Comparison of ENCODE assay signal across 1 cellular context in genomic region chr6:11098009-11098408, GRCh38.
TF ChIP-seq lines count a peak whose summit lies in the region.

No MANE protein-coding gene starts in this region.

TF ChIP-seq in GM12878, 131 proteins besides CTCF, POLR2A, EP300 and RAD21:
- TF ChIP-seq, protein P1, sequence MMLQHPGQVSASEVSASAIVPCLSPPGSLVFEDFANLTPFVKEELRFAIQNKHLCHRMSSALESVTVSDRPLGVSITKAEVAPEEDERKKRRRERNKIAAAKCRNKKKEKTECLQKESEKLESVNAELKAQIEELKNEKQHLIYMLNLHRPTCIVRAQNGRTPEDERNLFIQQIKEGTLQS (IDR thresholded peaks at IDR 0.05; ENCODE audit: borderline replicate concordance, extremely low read depth, low read depth, low read length): no peak
- TF ChIP-seq EZH2 (IDR thresholded peaks at IDR 0.05; ENCODE audit: borderline replicate concordance, control insufficient read depth, low read depth, low read length): no peak
- no peak for TF ChIP-seq PAX5 (IDR thresholded peaks at IDR 0.05; ENCODE audit: borderline replicate concordance, low read depth, low read length)
- no peak for TF ChIP-seq RFX5 (IDR thresholded peaks at IDR 0.05; ENCODE audit: low read depth, low read length)
- no peak for TF ChIP-seq HDGF (IDR thresholded peaks at IDR 0.05)
- TF ChIP-seq EED (IDR thresholded peaks at IDR 0.05; ENCODE audit: low read depth): no peak
- TF ChIP-seq TARDBP (IDR thresholded peaks at IDR 0.05; ENCODE audit: borderline replicate concordance): no peak
- TF ChIP-seq KDM1A (IDR thresholded peaks at IDR 0.05; ENCODE audit: borderline replicate concordance): no peak
- no peak for TF ChIP-seq IRF5 (IDR thresholded peaks at IDR 0.05; ENCODE audit: borderline replicate concordance)
- no peak for TF ChIP-seq NBN (IDR thresholded peaks at IDR 0.05)
- no peak for TF ChIP-seq ZNF24 (IDR thresholded peaks at IDR 0.05)
- no peak for TF ChIP-seq BHLHE40 (IDR thresholded peaks at IDR 0.05; ENCODE audit: borderline replicate concordance in 1 of 2, low read depth in 2 of 2, low read length in 1 of 2)
- TF ChIP-seq IRF4 (IDR thresholded peaks at IDR 0.05; ENCODE audit: low read depth, low read length): no peak
